10 cellular contexts compared by ENCODE assay signal in genomic region chr16:47493358-47494337, GRCh38. TPM values are rescaled to one million over a fixed set of nuclear protein-coding genes. Genes with fewer than 3 reads are reported as not detected.
A peak's percentile ranks its signal among the peaks of the same experiment; 100 is the strongest.
DNase-seq lines count a peak whose midpoint lies in the region; ATAC-seq and TF ChIP-seq lines count a peak whose summit lies in the region.
"Had no signal": no experiment of that assay in that cellular context is flagged by ENCODE, and none has a peak within 500 bp of the region (broad histone marks: within the 10 kb centered on the region; RNA-seq: fewer than 3 reads in every experiment).

No MANE protein-coding gene starts in this region.

- no peaks in the 10 kb centered on the region for H3K9me2 ChIP-seq in OCI-LY7 (ENCODE audit: insufficient read depth, low read length)

- peak; percentile 49 for ATAC-seq in GM18858 (IDR thresholded peaks at IDR 0.05; ENCODE audit: unreplicated experiment)
- peak; percentile 56 for ATAC-seq in HG02678 (IDR thresholded peaks at IDR 0.05; ENCODE audit: unreplicated experiment)
- ATAC-seq: HCT116 had no signal

- peak overlapping the region; percentile 95 for H3K4me2 ChIP-seq in OCI-LY7 (ENCODE audit: low read length)

- H2AFZ ChIP-seq in OCI-LY7 (ENCODE audit: low read length), result peak overlapping the region; percentile 76; the same call in 1 of the 2 replicates

- no peaks in the 10 kb centered on the region for H4K20me1 ChIP-seq in OCI-LY7 (ENCODE audit: insufficient read depth, low read length)

- peaks cover 42% of the 10 kb centered on the region for H3K36me3 ChIP-seq in OCI-LY7 (ENCODE audit: insufficient read depth, low read length)

- peaks cover 60% of the 10 kb centered on the region for H3K4me1 ChIP-seq in OCI-LY7 (ENCODE audit: insufficient read depth, low read length, poor library complexity, severe bottlenecking)

- peaks cover 18% of the 10 kb centered on the region for H3K9me3 ChIP-seq in OCI-LY7 (ENCODE audit: low read length)

- BruUV-seq in OCI-LY7 (replicated peaks; lab: Mats Ljungman, UMichigan), result no TSS peak

- H3K79me2 ChIP-seq in OCI-LY7 (ENCODE audit: insufficient read depth, low read depth, low read length), result peaks cover 61% of the 10 kb centered on the region; the same call in 1 of the 2 replicates

- H3K4me3 ChIP-seq in OCI-LY7 (ENCODE audit: low read depth, low read length, poor library complexity, severe bottlenecking), result peak overlapping the region; percentile 69

- intact Hi-C loops in OCI-LY7 (cut with micrococcal nuclease; ENCODE audit: unreplicated experiment), result loop anchor here (1.0 to 10.0 kb wide), 4 partner anchors 32 to 519 kb away; partner anchors contain the start of genes DNAJA2, ITFG1, NETO2 and PHKB

- POLR2A ChIA-PET in OCI-LY7 (lab: Charles Lee), result interaction anchor here (0.6 to 6.0 kb wide), 18 partner anchors 10 to 1124 kb away, joined by 3 to 60 read pairs (median 4); partner anchors contain the start of genes ITFG1 and PHKB

- TF ChIP-seq CTCF in OCI-LY7 (conservative IDR thresholded peaks at IDR 0.05; ENCODE audit: low read length), result no peak

- H3K27ac ChIP-seq in OCI-LY7 (ENCODE audit: low read depth, low read length, poor library complexity, severe bottlenecking), result peak overlapping the region; percentile 97

- CTCF ChIA-PET in OCI-LY7 (lab: Charles Lee; ENCODE audit: unreplicated experiment), result interaction anchor here (0.8 to 1.0 kb wide), 2 partner anchors 18 to 33 kb away, joined by 3 read pairs; partner anchors contain the start of genes ITFG1 and PHKB

- peak; percentile 64 for DNase-seq in OCI-LY7 (ENCODE audit: low spot score)
- DNase-seq in pons (ENCODE audit: low spot score), result peak; percentile 15
- no peak for DNase-seq in NCI-H1436 treated with DMSO at 0.1 percent for 48 hours (lab: John Stamatoyannopoulos, UW)
- no peak for DNase-seq in UCSD-AML1 (lab: John Stamatoyannopoulos, UW; ENCODE audit: unreplicated experiment)
- DNase-seq in activated naive CD4-positive, alpha-beta T cell (lab: John Stamatoyannopoulos, UW), result no peak
- DNase-seq in COLO829 (ENCODE audit: low spot score), result no peak
- DNase-seq: activated CD4-positive, alpha-beta memory T cell treated with anti-CD3 and anti-CD28 coated beads, Interleukin-2, amount 10 ng/mL, durations not matched to agents 7 days and 5 days had no signal

RNA-seq across cellular contexts. Expression of gene PHKB, which starts 32.5 kb away (rescaled TPM):
- total RNA-seq in OCI-LY7 (2014; rRNA removed; shearing (Covaris generic)), result 56.9 and 68.1 TPM in 2 replicates
- 93.1 and 101 TPM in 2 replicates for total RNA-seq in OCI-LY7 (2022)

RNA-seq across cellular contexts. Expression of gene ITFG1, which starts 32.8 kb away (rescaled TPM):
- 18.2 and 33.7 TPM in 2 replicates for total RNA-seq in OCI-LY7 (2014; rRNA removed; shearing (Covaris generic))
- 37.9 and 41.8 TPM in 2 replicates for total RNA-seq in OCI-LY7 (2022)

Comparison
In these comparisons a context has a peak if more than half of its experiments do, and no peak if none do; other contexts are left out.
1. DNase-seq: peak in OCI-LY7 (single experiment) and pons (single experiment); none in NCI-H1436 treated with DMSO at 0.1 percent for 48 hours (single experiment), UCSD-AML1 (single experiment), activated naive CD4-positive, alpha-beta T cell (0 of 4) and COLO829 (single experiment).